In genomic region chr19:12140545-12141404, GRCh38 we compare ENCODE assay signal across 8 cellular contexts. TPM values are rescaled to one million over a fixed set of nuclear protein-coding genes. Genes with fewer than 3 reads are reported as not detected.
DNase-seq lines count a peak whose midpoint lies in the region; TF ChIP-seq lines count a peak whose summit lies in the region.

No MANE protein-coding gene starts in this region.

- peak overlapping the region in 3 of 4 donors; percentile 71 to 91 (median 91) for H3K27ac ChIP-seq in tibial nerve

- peak; percentile 84 to 93 (median 88) for TF ChIP-seq CTCF in tibial nerve (IDR thresholded peaks at IDR 0.05)

- peaks cover 0 to 11% (median 0%) of the 10 kb centered on the region in 4 donors for H3K9me3 ChIP-seq in tibial nerve

- 7 to 10% methylated on average over 16 to 17 of the region's 17 CpGs for WGBS in tibial nerve, 2 donors

- peaks cover 0 to 25% (median 16%) of the 10 kb centered on the region in 4 donors for H3K4me1 ChIP-seq in tibial nerve

- intact Hi-C loops in cardiac septum (cut with DNase I), result loop anchor here (2.0 to 5.0 kb wide), 6 partner anchors 50 to 343 kb away; partner anchors contain the start of genes ZNF491 and ZNF763

- no peak for TF ChIP-seq EP300 in tibial nerve (IDR thresholded peaks at IDR 0.05)

- peaks cover 0 to 2% of the 10 kb centered on the region in 2 donors for H3K27me3 ChIP-seq in tibial nerve

- DNase-seq in D341Med (ENCODE audit: low spot score) (peak; percentile 85), H4 (ENCODE audit: low spot score) (peak; percentile 76), NCI-H1092 treated with DMSO at 0.1 percent for 48 hours (lab: John Stamatoyannopoulos, UW) (peak; percentile 80), SW480 (ENCODE audit: low spot score) (peak; percentile 84), cardiac septum (ENCODE audit: low spot score) (peak; percentile 94), pons (ENCODE audit: low spot score) (peak; percentile 90), tibial nerve (ENCODE audit: low spot score in 2 of 2) (peak; percentile 72 to 88)
- DNase-seq in activated naive CD8-positive, alpha-beta T cell treated with anti-CD3 and anti-CD28 coated beads, Interleukin-2, amount 50 U/mL, for 16 hours (ENCODE audit: low read depth, low spot score), result peak; percentile 74

- H3K4me3 ChIP-seq in tibial nerve, result peak overlapping the region; percentile 72 to 85 (median 76)

- TF ChIP-seq POLR2A in tibial nerve (IDR thresholded peaks at IDR 0.05), result peak in 1 of 2 donors; percentile 46

- H3K36me3 ChIP-seq in tibial nerve, result peaks cover 0 to 37% (median 3%) of the 10 kb centered on the region in 3 donors

RNA-seq across cellular contexts. Expression of gene ZNF20, which starts 0.6 kb away (rescaled TPM):
- total RNA-seq in H4 (2014; rRNA removed; shearing (Covaris generic)), result 6.9 and 21.1 TPM in 2 replicates
- total RNA-seq in cardiac septum (1.6 TPM), tibial nerve (10 to 100 TPM in 1 of 4 donors, 1 to 10 TPM in 3; 1.2 to 10.4 (median 5.1) TPM)

RNA-seq across cellular contexts. Expression of gene ZNF625, which starts 15.8 kb away (rescaled TPM):
- total RNA-seq in H4 (2014; rRNA removed; shearing (Covaris generic)), result 3.0 and 6.9 TPM in 2 replicates
- total RNA-seq in cardiac septum, result 3.1 TPM
- total RNA-seq in tibial nerve, result 10 to 100 TPM in 2 of 4 donors, 1 to 10 TPM in 2; 5.0 to 11.6 (median 9.1) TPM

RNA-seq across cellular contexts. Expression of gene ZNF136, which starts 22.1 kb away (rescaled TPM):
- 2.2 and 5.1 TPM in 2 replicates for total RNA-seq in H4 (2014; rRNA removed; shearing (Covaris generic))
- total RNA-seq in cardiac septum (3.0 TPM), tibial nerve (10 to 100 TPM in 3 of 4 donors, 1 to 10 TPM in 1; 5.1 to 25.8 (median 13.4) TPM)

Comparison
In these comparisons a context has a peak if more than half of its experiments do, and no peak if none do; other contexts are left out.
1. Peak in every context shown above with its lines: DNase-seq, H3K4me3 ChIP-seq and H3K27ac ChIP-seq.